Comparison of ENCODE assay signal across 8 cellular contexts in genomic region chr17:82752371-82753200, GRCh38. TPM values are rescaled to one million over a fixed set of nuclear protein-coding genes. Genes with fewer than 3 reads are reported as not detected.
DNase-seq lines count a peak whose midpoint lies in the region; ATAC-seq and TF ChIP-seq lines count a peak whose summit lies in the region.

No MANE protein-coding gene starts in this region.

- peaks cover 51% of the 10 kb centered on the region for H3K79me2 ChIP-seq in neural progenitor cell (ENCODE audit: low read depth)

- peaks cover 15 to 45% (median 20%) of the 10 kb centered on the region in 3 donors for H3K4me1 ChIP-seq in esophagus squamous epithelium
- peaks cover 28% of the 10 kb centered on the region for H3K4me1 ChIP-seq in neural progenitor cell

- H3K27me3 Mint-ChIP-seq in T-helper 1 cell treated with Interleukin-12 subunit alpha and Interleukin-12 subunit beta and Interleukin-4 antibody, amounts not matched to agents 30 μg/mL and 1 μg/mL, for 36 hours (ENCODE audit: low read depth) = no peaks in the 10 kb centered on the region
- peaks cover 6% of the 10 kb centered on the region for H3K27me3 Mint-ChIP-seq in neural progenitor cell (ENCODE audit: insufficient read depth, low read depth)

- H2AFZ ChIP-seq in neural progenitor cell (replicated peaks) = no peak overlapping the region

- H3K27ac ChIP-seq in esophagus squamous epithelium (peak overlapping the region; percentile 81 to 94 (median 90)), neural progenitor cell (no peak overlapping the region)

- TF ChIP-seq POLR2A in esophagus squamous epithelium (IDR thresholded peaks at IDR 0.05) = no peak

- peak overlapping the region; percentile 90 for H3K4me2 ChIP-seq in neural progenitor cell

- no peak for TF ChIP-seq CTCF in AG10803 (conservative IDR thresholded peaks at IDR 0.05; ENCODE audit: low read length)
- TF ChIP-seq CTCF in esophagus squamous epithelium (IDR thresholded peaks at IDR 0.05) = no peak
- no peak for TF ChIP-seq CTCF in neural progenitor cell (IDR thresholded peaks at IDR 0.05)

- DNase-seq in AG10803 (ENCODE audit: low read depth) (no peak), esophagus squamous epithelium (lab: John Stamatoyannopoulos, UW) (no peak), neural progenitor cell (ENCODE audit: low spot score) (peak; percentile 53), NCI-H524 (lab: John Stamatoyannopoulos, UW) (no peak), Ammon's horn (ENCODE audit: low spot score) (no peak)

- H3K9me3 Mint-ChIP-seq in T-helper 1 cell treated with Interleukin-12 subunit alpha and Interleukin-12 subunit beta and Interleukin-4 antibody, amounts not matched to agents 30 μg/mL and 1 μg/mL, for 36 hours = no peaks in the 10 kb centered on the region
- H3K9me3 Mint-ChIP-seq in neural progenitor cell = peaks cover 7% of the 10 kb centered on the region

- H3F3A ChIP-seq in neural progenitor cell (ENCODE audit: low read depth) = peaks cover 33% of the 10 kb centered on the region

- ATAC-seq in GM18858 (IDR thresholded peaks at IDR 0.05; ENCODE audit: unreplicated experiment) (peak; percentile 14), HG03135 (IDR thresholded peaks at IDR 0.05; ENCODE audit: unreplicated experiment) (peak; percentile 19)

- WGBS in esophagus squamous epithelium, 2 donors = 9 to 15% methylated on average over 4 to 15 of the region's 72 CpGs

- H3K4me1 Mint-ChIP-seq in T-helper 1 cell treated with Interleukin-12 subunit alpha and Interleukin-12 subunit beta and Interleukin-4 antibody, amounts not matched to agents 30 μg/mL and 1 μg/mL, for 36 hours (ENCODE audit: low read depth) = peaks cover 28% of the 10 kb centered on the region
- H3K4me1 Mint-ChIP-seq in neural progenitor cell = peaks cover 36% of the 10 kb centered on the region

- H3K9me3 ChIP-seq in esophagus squamous epithelium (no peaks in the 10 kb centered on the region), neural progenitor cell (ENCODE audit: low read depth) (no peaks in the 10 kb centered on the region)

- H3K36me3 ChIP-seq in esophagus squamous epithelium (peaks cover 0 to 16% (median 0%) of the 10 kb centered on the region in 3 donors), neural progenitor cell (no peaks in the 10 kb centered on the region)

- H4K20me1 ChIP-seq in neural progenitor cell (ENCODE audit: low read depth) = peaks cover 40% of the 10 kb centered on the region

- peaks cover 2% of the 10 kb centered on the region for H3K36me3 Mint-ChIP-seq in T-helper 1 cell treated with Interleukin-12 subunit alpha and Interleukin-12 subunit beta and Interleukin-4 antibody, amounts not matched to agents 30 μg/mL and 1 μg/mL, for 36 hours (ENCODE audit: low read depth)
- peaks cover 10% of the 10 kb centered on the region for H3K36me3 Mint-ChIP-seq in neural progenitor cell

- H3K27ac Mint-ChIP-seq in T-helper 1 cell treated with Interleukin-12 subunit alpha and Interleukin-12 subunit beta and Interleukin-4 antibody, amounts not matched to agents 30 μg/mL and 1 μg/mL, for 36 hours = peak overlapping the region; percentile 45
- H3K27ac Mint-ChIP-seq in neural progenitor cell = peak overlapping the region; percentile 13

- intact Hi-C loops in esophagus squamous epithelium (cut with DNase I) = loop anchor here (5.0 to 10.0 kb wide), 3 partner anchors 48 to 158 kb away; partner anchors contain the start of gene WDR45B

- H3K9ac ChIP-seq in neural progenitor cell = peak overlapping the region; percentile 2

- H3K27me3 ChIP-seq in esophagus squamous epithelium = no peaks in the 10 kb centered on the region
- peaks cover 27% of the 10 kb centered on the region for H3K27me3 ChIP-seq in neural progenitor cell

- H3K4me3 Mint-ChIP-seq in T-helper 1 cell treated with Interleukin-12 subunit alpha and Interleukin-12 subunit beta and Interleukin-4 antibody, amounts not matched to agents 30 μg/mL and 1 μg/mL, for 36 hours = peak overlapping the region; percentile 80
- H3K4me3 Mint-ChIP-seq in neural progenitor cell = peak overlapping the region; percentile 95

- H3K4me3 ChIP-seq in AG10803 (ENCODE audit: low read length) (peak overlapping the region; percentile 79), esophagus squamous epithelium (peak overlapping the region; percentile 69 to 100 (median 98)), neural progenitor cell (peak overlapping the region; percentile 98)

RNA-seq across cellular contexts. Expression of gene TBCD, which starts 0.7 kb away (rescaled TPM):
- total RNA-seq in esophagus squamous epithelium (10 to 100 TPM; 38.8 to 58.3 (median 55.0) TPM), neural progenitor cell (ENCODE audit: low replicate concordance) (76.4 and 85.0 TPM in 2 replicates)

RNA-seq across cellular contexts. Expression of gene FN3K, which starts 17.2 kb away (rescaled TPM):
- 10 to 100 TPM in 1 of 4 donors, 1 to 10 TPM in 1, under 1 TPM in 1, not detected in 1; 0.44 to 10.2 (median 2.3) TPM for total RNA-seq in esophagus squamous epithelium
- 3.3 and 4.0 TPM in 2 replicates for total RNA-seq in neural progenitor cell (ENCODE audit: low replicate concordance)

RNA-seq across cellular contexts. Expression of gene FN3KRP, which starts 36.1 kb away (rescaled TPM):
- total RNA-seq in esophagus squamous epithelium = 10 to 100 TPM in 2 of 4 donors, 1 to 10 TPM in 2; 9.1 to 13.5 (median 10.2) TPM
- 19.2 and 29.8 TPM in 2 replicates for total RNA-seq in neural progenitor cell (ENCODE audit: low replicate concordance)

RNA-seq across cellular contexts. Expression of gene RAB40B, which starts 54.1 kb away (rescaled TPM):
- total RNA-seq in esophagus squamous epithelium = 10 to 100 TPM in 2 of 4 donors, 1 to 10 TPM in 2; 3.4 to 20.8 (median 9.8) TPM
- 5.6 and 10.3 TPM in 2 replicates for total RNA-seq in neural progenitor cell (ENCODE audit: low replicate concordance)
